7 cellular contexts compared by ENCODE assay signal in genomic region chr15:20292422-20293005, GRCh38.
DNase-seq lines count a peak whose midpoint lies in the region; ATAC-seq and TF ChIP-seq lines count a peak whose summit lies in the region.
"Not testable (repeated sequence)": the region's sequence is repeated elsewhere in the genome, so short reads cannot be mapped to it uniquely, and the experiment has no call there.

No MANE protein-coding gene starts in this region.

- not testable (repeated sequence) for TF ChIP-seq EP300 in esophagus muscularis mucosa (IDR thresholded peaks at IDR 0.05)

- peaks cover 10% of the 10 kb centered on the region for H3K27me3 Mint-ChIP-seq in GM23338 (ENCODE audit: insufficient read depth, low read depth, poor library complexity)
- not testable (repeated sequence) for H3K27me3 Mint-ChIP-seq in central memory CD8-positive, alpha-beta T cell; progenitor cell of endocrine pancreas

- DNase-seq in GM23338 (ENCODE audit: low spot score): not testable (repeated sequence)
- peak; percentile 49 for DNase-seq in activated CD8-positive, alpha-beta memory T cell treated with anti-CD3 and anti-CD28 coated beads for 24 hours
- DNase-seq in central memory CD8-positive, alpha-beta T cell (ENCODE audit: low spot score in 2 of 2): peak; percentile 8 to 11
- DNase-seq in esophagus muscularis mucosa (ENCODE audit: extremely low spot score) (peak; percentile 86), mesenteric fat pad (ENCODE audit: low spot score) (peak; percentile 89), progenitor cell of endocrine pancreas (ENCODE audit: low spot score, unreplicated experiment) (peak; percentile 9), upper lobe of right lung (peak; percentile 54)

- not testable (repeated sequence) for H2AFZ ChIP-seq in GM23338

- H3K4me3 Mint-ChIP-seq in GM23338; central memory CD8-positive, alpha-beta T cell; progenitor cell of endocrine pancreas (ENCODE audit: low read depth): not testable (repeated sequence)

- not testable (repeated sequence) for H3K79me2 ChIP-seq in GM23338 (replicated peaks; ENCODE audit: insufficient read depth)

- WGBS in esophagus muscularis mucosa: 49% methylated on average over 5 of the region's 5 CpGs

- H3K36me3 Mint-ChIP-seq in GM23338 (ENCODE audit: low read depth): peaks cover 14% of the 10 kb centered on the region
- H3K36me3 Mint-ChIP-seq in central memory CD8-positive, alpha-beta T cell (ENCODE audit: insufficient read depth); progenitor cell of endocrine pancreas (ENCODE audit: insufficient read depth): not testable (repeated sequence)

- not testable (repeated sequence) for H3K27me3 ChIP-seq in GM23338 (ENCODE audit: insufficient read depth); upper lobe of right lung
- H3K27me3 ChIP-seq in esophagus muscularis mucosa: peaks cover 0 to 13% (median 2%) of the 10 kb centered on the region in 4 donors

- not testable (repeated sequence) for ATAC-seq in GM23338; central memory CD8-positive, alpha-beta T cell (replicated peaks; ENCODE audit: extremely low read depth, poor library complexity, severe bottlenecking); upper lobe of right lung

- not testable (repeated sequence) for H3K4me2 ChIP-seq in GM23338

- not testable (repeated sequence) for TF ChIP-seq POLR2A in esophagus muscularis mucosa (IDR thresholded peaks at IDR 0.05; ENCODE audit: low read depth)

- H3K9me3 Mint-ChIP-seq in GM23338 (peaks cover 24% of the 10 kb centered on the region), progenitor cell of endocrine pancreas (ENCODE audit: low read depth) (peaks cover 18% of the 10 kb centered on the region)
- H3K9me3 Mint-ChIP-seq in central memory CD8-positive, alpha-beta T cell: not testable (repeated sequence)

- not testable (repeated sequence) for H3K4me1 ChIP-seq in GM23338 (ENCODE audit: insufficient read depth); esophagus muscularis mucosa; upper lobe of right lung

- not testable (repeated sequence) for H3K4me1 Mint-ChIP-seq in GM23338; central memory CD8-positive, alpha-beta T cell; progenitor cell of endocrine pancreas (ENCODE audit: low read depth)

- H3K27ac Mint-ChIP-seq in GM23338; central memory CD8-positive, alpha-beta T cell (ENCODE audit: low read depth); progenitor cell of endocrine pancreas: not testable (repeated sequence)

- H3K4me3 ChIP-seq in GM23338: peak overlapping the region; percentile 3; the same call in 1 of the 2 replicates
- H3K4me3 ChIP-seq in esophagus muscularis mucosa, upper lobe of right lung: not testable (repeated sequence)

- not testable (repeated sequence) for H3K9me3 ChIP-seq in esophagus muscularis mucosa, upper lobe of right lung

- H3F3A ChIP-seq in GM23338 (replicated peaks; ENCODE audit: low read depth): not testable (repeated sequence)

- H3K36me3 ChIP-seq in GM23338 (ENCODE audit: insufficient read depth): peaks cover 40% of the 10 kb centered on the region; the same call in 1 of the 2 replicates
- not testable (repeated sequence) for H3K36me3 ChIP-seq in esophagus muscularis mucosa, upper lobe of right lung

- not testable (repeated sequence) for H3K27ac ChIP-seq in GM23338 (ENCODE audit: low read depth); esophagus muscularis mucosa (replicated peaks in 1 of 4); upper lobe of right lung

- intact Hi-C loops in esophagus muscularis mucosa (cut with DNase I); upper lobe of right lung (cut with DNase I): not testable (repeated sequence)

- H3K9me2 ChIP-seq in GM23338 (ENCODE audit: insufficient read depth): not testable (repeated sequence)

- TF ChIP-seq CTCF in GM23338 (conservative IDR thresholded peaks at IDR 0.05; ENCODE audit: low read depth in 2 of 2); esophagus muscularis mucosa (IDR thresholded peaks at IDR 0.05); progenitor cell of endocrine pancreas (IDR thresholded peaks at IDR 0.05; ENCODE audit: unreplicated experiment); upper lobe of right lung (IDR thresholded peaks at IDR 0.05): not testable (repeated sequence)

- not testable (repeated sequence) for H4K20me1 ChIP-seq in GM23338 (replicated peaks; ENCODE audit: insufficient read depth)
